Comparison of ENCODE assay signal across 19 cellular contexts in genomic region chr11:3121416-3121815, GRCh38. TPM values are rescaled to one million over a fixed set of nuclear protein-coding genes. Genes with fewer than 3 reads are reported as not detected.
DNase-seq lines count a peak whose midpoint lies in the region; ATAC-seq, FAIRE-seq and TF ChIP-seq lines count a peak whose summit lies in the region.
"Had no signal": no experiment of that assay in that cellular context is flagged by ENCODE, and none has a peak within 500 bp of the region (broad histone marks: within the 10 kb centered on the region; RNA-seq: fewer than 3 reads in every experiment).

No MANE protein-coding gene starts in this region.

- TF ChIP-seq POLR2A in gastroesophageal sphincter (IDR thresholded peaks at IDR 0.05): no peak

- H3K27ac ChIP-seq in kidney (ENCODE audit: low read depth in 2 of 2, low read length in 2 of 2) (no peak overlapping the region), tibial artery (no peak overlapping the region), gastroesophageal sphincter (no peak overlapping the region)
- H3K27ac ChIP-seq: 22Rv1, SJSA1 had no signal

- WGBS in gastroesophageal sphincter (ENCODE audit: low coverage in 1 of 2), 2 donors: 92 to 100% methylated on average over 1 to 2 of the region's 10 CpGs

- no peak overlapping the region for H3K9ac ChIP-seq in kidney (ENCODE audit: low read length in 2 of 2)

- H3K27me3 ChIP-seq in H7 (ENCODE audit: control insufficient read depth, insufficient read depth, low read length) (no peaks in the 10 kb centered on the region), tibial artery (no peaks in the 10 kb centered on the region), gastroesophageal sphincter (no peaks in the 10 kb centered on the region)
- H3K27me3 ChIP-seq: SJSA1 had no signal

- DNase-seq in activated CD4-positive, CD25-positive, alpha-beta regulatory T cell treated with anti-CD3 and anti-CD28 coated beads, Interleukin-2, amount 50 U/mL, for 72 hours: peak; percentile 26
- DNase-seq in H7: peak; percentile 13
- DNase-seq in kidney: peak; percentile 58
- DNase-seq in tibial artery: peak; percentile 17 to 60
- DNase-seq in effector CD4-positive, alpha-beta T cell: no peak
- DNase-seq in activated CD8-positive, alpha-beta memory T cell treated with anti-CD3 and anti-CD28 coated beads, Interleukin-2, amount 50 U/mL, for 48 hours: no peak
- DNase-seq: Calu3; CD4-positive, alpha-beta memory T cell; KBM-7; NCI-H1417 treated with DMSO at 0.1 percent for 48 hours; NCI-H1930; NCI-H446; NCI-H69; OCI-M1; RPMI8226 had no signal

- intact Hi-C loops in kidney (cut with DNase I): no loop called here
- intact Hi-C loops in tibial artery (cut with DNase I; ENCODE audit: low total_unique reads): loop anchor here (5.0 kb wide), 1 partner anchor 41 kb away; no protein-coding TSS in a partner anchor

- peaks cover 0 to 2% of the 10 kb centered on the region in 2 donors for H3K4me1 ChIP-seq in kidney (ENCODE audit: control insufficient read depth in 1 of 2, insufficient read depth in 1 of 2, low read depth in 1 of 2, low read length in 2 of 2)
- H3K4me1 ChIP-seq in tibial artery: peaks cover 5 to 37% (median 30%) of the 10 kb centered on the region in 4 donors
- peaks cover 4 to 32% (median 16%) of the 10 kb centered on the region in 3 donors for H3K4me1 ChIP-seq in gastroesophageal sphincter

- ATAC-seq in activated CD4-positive, CD25-positive, alpha-beta regulatory T cell treated with anti-CD3 and anti-CD28 coated beads, Interleukin-2, amount 50 U/mL, for 24 hours: no peak
- ATAC-seq in gastroesophageal sphincter: no peak

- no peaks in the 10 kb centered on the region for H3K9me3 ChIP-seq in kidney (ENCODE audit: control insufficient read depth in 1 of 2, low read length in 2 of 2)
- no peaks in the 10 kb centered on the region for H3K9me3 ChIP-seq in tibial artery
- H3K9me3 ChIP-seq in gastroesophageal sphincter: no peaks in the 10 kb centered on the region

- no peak for TF ChIP-seq EP300 in gastroesophageal sphincter (IDR thresholded peaks at IDR 0.05)

- H3K4me3 ChIP-seq in H7 (ENCODE audit: insufficient read depth, low read depth, low read length) (no peak overlapping the region), kidney (ENCODE audit: low read length in 2 of 2) (no peak overlapping the region), tibial artery (no peak overlapping the region), gastroesophageal sphincter (no peak overlapping the region)
- H3K4me3 ChIP-seq: SJSA1 had no signal

- FAIRE-seq in kidney (lab: Jason Lieb, UNC): no peak

- H3K36me3 ChIP-seq in H7 (replicated peaks; ENCODE audit: control insufficient read depth, insufficient read depth, low read length): no peaks in the 10 kb centered on the region
- peaks cover 0 to 4% of the 10 kb centered on the region in 2 donors for H3K36me3 ChIP-seq in kidney (ENCODE audit: control insufficient read depth in 1 of 2, insufficient read depth in 2 of 2, low read length in 2 of 2)
- H3K36me3 ChIP-seq in tibial artery: peaks cover 21 to 61% (median 48%) of the 10 kb centered on the region in 3 donors
- peaks cover 0 to 71% of the 10 kb centered on the region in 2 donors for H3K36me3 ChIP-seq in gastroesophageal sphincter

- TF ChIP-seq CTCF in kidney (IDR thresholded peaks at IDR 0.05; ENCODE audit: borderline replicate concordance, extremely low read depth, insufficient read depth) (no peak), tibial artery (IDR thresholded peaks at IDR 0.05) (no peak), gastroesophageal sphincter (IDR thresholded peaks at IDR 0.05) (no peak)

RNA-seq across cellular contexts. Expression of gene OSBPL5, which starts 43.7 kb away (rescaled TPM):
- total RNA-seq in H7 (2014; rRNA removed; shearing (Covaris generic)): 21.1 and 23.7 TPM in 2 replicates
- 63.0 TPM for total RNA-seq in kidney
- polyA plus RNA-seq in kidney (ENCODE audit: insufficient read depth, low read depth, low replicate concordance): 8.5 TPM
- 10 to 100 TPM; 39.9 to 94.0 (median 66.4) TPM for total RNA-seq in gastroesophageal sphincter

Comparison
In these comparisons a context has a peak if more than half of its experiments do, and no peak if none do; other contexts are left out.
1. DNase-seq: peak in activated CD4-positive, CD25-positive, alpha-beta regulatory T cell treated with anti-CD3 and anti-CD28 coated beads, Interleukin-2, amount 50 U/mL, for 72 hours (single experiment), H7 (single experiment), kidney (single experiment) and tibial artery (2 of 2); none in effector CD4-positive, alpha-beta T cell (single experiment) and activated CD8-positive, alpha-beta memory T cell treated with anti-CD3 and anti-CD28 coated beads, Interleukin-2, amount 50 U/mL, for 48 hours (single experiment).